Comparison of ENCODE assay signal across 12 cellular contexts in genomic region chr1:89761901-89762300, GRCh38. TPM values are rescaled to one million over a fixed set of nuclear protein-coding genes. Genes with fewer than 3 reads are reported as not detected.
DNase-seq lines count a peak whose midpoint lies in the region; ATAC-seq, FAIRE-seq and TF ChIP-seq lines count a peak whose summit lies in the region.
"Had no signal": no experiment of that assay in that cellular context is flagged by ENCODE, and none has a peak within 500 bp of the region (broad histone marks: within the 10 kb centered on the region; RNA-seq: fewer than 3 reads in every experiment).

No MANE protein-coding gene starts in this region.

- ATAC-seq in heart left ventricle (no peak), Right ventricle myocardium inferior (no peak), HepG2 (peak; percentile 5; the same call in 1 of the 3 replicates)

- peaks cover 57% of the 10 kb centered on the region for H3K4me1 Mint-ChIP-seq in activated CD4-positive, alpha-beta memory T cell treated with anti-CD3 and anti-CD28 coated beads for 36 hours (ENCODE audit: low read depth)
- peaks cover 33% of the 10 kb centered on the region for H3K4me1 Mint-ChIP-seq in type B pancreatic cell (ENCODE audit: unreplicated experiment)

- no peak for TF ChIP-seq POLR2A in heart left ventricle (IDR thresholded peaks at IDR 0.05)
- TF ChIP-seq POLR2A in HepG2 (IDR thresholded peaks at IDR 0.05; ENCODE audit: insufficient read depth in 1 of 2, low read depth in 2 of 2, low read length in 2 of 2): no peak

- H3K79me2 ChIP-seq in HepG2 (ENCODE audit: insufficient read depth, low read length): no peaks in the 10 kb centered on the region
- H3K79me2 ChIP-seq: hepatocyte had no signal

- no peaks in the 10 kb centered on the region for H3K9me3 Mint-ChIP-seq in activated CD4-positive, alpha-beta memory T cell treated with anti-CD3 and anti-CD28 coated beads for 36 hours
- no peaks in the 10 kb centered on the region for H3K9me3 Mint-ChIP-seq in type B pancreatic cell

- TF ChIP-seq CTCF in heart left ventricle (IDR thresholded peaks at IDR 0.05): no peak
- TF ChIP-seq CTCF in HepG2 (CRISPR knock-in tag; IDR thresholded peaks at IDR 0.05): no peak
- TF ChIP-seq CTCF in type B pancreatic cell (conservative IDR thresholded peaks at IDR 0.05): no peak

- DNase-seq in heart left ventricle: no peak
- DNase-seq in Right ventricle myocardium inferior (ENCODE audit: missing footprints): no peak
- DNase-seq in activated CD4-positive, alpha-beta memory T cell treated with anti-CD3 and anti-CD28 coated beads for 36 hours: no peak
- no peak for DNase-seq in HepG2 (ENCODE audit: low spot score)
- DNase-seq in type B pancreatic cell (ENCODE audit: extremely low spot score, unreplicated experiment): no peak
- no peak for DNase-seq in RCC 7860 (ENCODE audit: low spot score)
- no peak for DNase-seq in epidermal melanocyte (ENCODE audit: insufficient read length, low spot score)
- DNase-seq in effector CD8-positive, alpha-beta T cell (lab: John Stamatoyannopoulos, UW): no peak
- DNase-seq: KG1, mammary epithelial cell had no signal

- intact Hi-C loops in heart left ventricle (cut with DNase I) (loop anchor here (2.0 to 10.0 kb wide), 13 partner anchors 35 to 281 kb away; partner anchors contain the start of genes LRRC8C (in 6 of the 10) and LRRC8B (in 1 of the 10)), Right ventricle myocardium inferior (cut with DNase I) (loop anchor here (2.0 to 5.0 kb wide), 3 partner anchors 33 to 163 kb away; no protein-coding TSS in a partner anchor), HepG2 (cut with micrococcal nuclease; ENCODE audit: unreplicated experiment) (loop anchor here (1.0 to 2.0 kb wide), 2 partner anchors 129 to 241 kb away; partner anchors contain the start of gene LRRC8C)
- intact Hi-C loops in activated CD4-positive, alpha-beta memory T cell treated with anti-CD3 and anti-CD28 coated beads for 36 hours (cut with micrococcal nuclease): loop anchor here (2.0 kb wide), 1 partner anchor 17 kb away; no protein-coding TSS in a partner anchor

- H3K27ac ChIP-seq in heart left ventricle (peak overlapping the region in 10 of 12 donors; percentile 30 to 85 (median 68)), HepG2 (ENCODE audit: extremely low read length, insufficient read depth, low read length) (no peak overlapping the region)
- H3K27ac ChIP-seq: epithelial cell of prostate, hepatocyte had no signal

- H4K20me1 ChIP-seq in HepG2 (ENCODE audit: insufficient read depth, low read length): no peaks in the 10 kb centered on the region

- no peak overlapping the region for H3K27ac Mint-ChIP-seq in activated CD4-positive, alpha-beta memory T cell treated with anti-CD3 and anti-CD28 coated beads for 36 hours
- H3K27ac Mint-ChIP-seq in type B pancreatic cell: no peak overlapping the region

- H3K4me3 ChIP-seq in heart left ventricle: peak overlapping the region in 3 of 12 donors; percentile 49 to 60 (median 56)
- H3K4me3 ChIP-seq in HepG2 (replicated peaks in 1 of 3; ENCODE audit: insufficient read depth in 1 of 3, low read depth in 2 of 3, low read length in 3 of 3): no peak overlapping the region
- H3K4me3 ChIP-seq: hepatocyte had no signal

- POLR2A ChIA-PET in activated CD4-positive, alpha-beta memory T cell treated with anti-CD3 and anti-CD28 coated beads for 36 hours (lab: Charles Lee): interaction anchor here (1.1 to 3.0 kb wide), 4 partner anchors 42 to 131 kb away, joined by 3 to 21 read pairs (median 6); partner anchors contain the start of gene LRRC8C
- POLR2A ChIA-PET in HepG2 (lab: Yijun Ruan, JAX): no interaction called here

- in situ Hi-C loops in HepG2 (cut with HindIII; ENCODE audit: extremely low pct_ligation_motif_present, low pct_unique_long_range_greater_than_20kb): loop anchor here (5.0 kb wide), 2 partner anchors 125 to 280 kb away; no protein-coding TSS in a partner anchor

- BruUV-seq in HepG2 (replicated peaks; lab: Mats Ljungman, UMichigan): no TSS peak

- no peaks in the 10 kb centered on the region for H3K27me3 ChIP-seq in heart left ventricle
- H3K27me3 ChIP-seq in HepG2 (ENCODE audit: control insufficient read depth in 1 of 2, insufficient read depth in 2 of 2, low read length in 2 of 2): peaks cover 8 to 38% of the 10 kb centered on the region in 2 experiments
- H3K27me3 ChIP-seq: hepatocyte had no signal

- no peak for FAIRE-seq in HepG2 (lab: Jason Lieb, UNC)
- FAIRE-seq in RCC 7860 (lab: Jason Lieb, UNC): no peak

- CTCF ChIA-PET in activated CD4-positive, alpha-beta memory T cell treated with anti-CD3 and anti-CD28 coated beads for 36 hours (lab: Charles Lee): interaction anchor here (0.8 to 5.0 kb wide), 32 partner anchors 20 to 278 kb away, joined by 3 to 154 read pairs (median 14); partner anchors contain the start of gene LRRC8C
- CTCF ChIA-PET in HepG2 (lab: Yijun Ruan, JAX; ENCODE audit: low intra/inter-chr PET ratio, low total read pairs): interaction anchor here (2.3 kb wide), 1 partner anchor 279 kb away, joined by 23 read pairs; no protein-coding TSS in a partner anchor

- H3K4me3 Mint-ChIP-seq in activated CD4-positive, alpha-beta memory T cell treated with anti-CD3 and anti-CD28 coated beads for 36 hours: peak overlapping the region; percentile 10
- H3K4me3 Mint-ChIP-seq in type B pancreatic cell: peak overlapping the region; percentile 46

- H3K4me2 ChIP-seq in HepG2 (ENCODE audit: low read depth, low read length): peak overlapping the region; percentile 88; the same call in 1 of the 2 replicates

- H2AFZ ChIP-seq in HepG2 (ENCODE audit: low read length): no peak overlapping the region

- no peak for TF ChIP-seq RAD21 in HepG2 (CRISPR knock-in tag; IDR thresholded peaks at IDR 0.05)

- H3K36me3 Mint-ChIP-seq in activated CD4-positive, alpha-beta memory T cell treated with anti-CD3 and anti-CD28 coated beads for 36 hours: no peaks in the 10 kb centered on the region
- no peaks in the 10 kb centered on the region for H3K36me3 Mint-ChIP-seq in type B pancreatic cell

- H3K9ac ChIP-seq in HepG2 (ENCODE audit: insufficient read depth, low read depth, low read length): no peak overlapping the region

- no peaks in the 10 kb centered on the region for H3K27me3 Mint-ChIP-seq in activated CD4-positive, alpha-beta memory T cell treated with anti-CD3 and anti-CD28 coated beads for 36 hours
- peaks cover 43% of the 10 kb centered on the region for H3K27me3 Mint-ChIP-seq in type B pancreatic cell

- no peaks in the 10 kb centered on the region for H3K36me3 ChIP-seq in heart left ventricle
- H3K36me3 ChIP-seq in HepG2 (replicated peaks in 1 of 2; ENCODE audit: control insufficient read depth in 1 of 2, insufficient read depth in 2 of 2, low read length in 2 of 2): no peaks in the 10 kb centered on the region

- H3K9me3 ChIP-seq in heart left ventricle (no peaks in the 10 kb centered on the region), HepG2 (ENCODE audit: low read length) (no peaks in the 10 kb centered on the region)

- TF ChIP-seq EP300 in HepG2 (IDR thresholded peaks at IDR 0.05; ENCODE audit: low read depth in 2 of 2, low read length in 2 of 2): no peak
- TF ChIP-seq EP300 in HepG2 (CRISPR knock-in tag; IDR thresholded peaks at IDR 0.05; ENCODE audit: borderline replicate concordance): no peak

- H3K4me1 ChIP-seq in heart left ventricle: peaks cover 0 to 67% (median 43%) of the 10 kb centered on the region in 12 donors
- peaks cover 31% of the 10 kb centered on the region for H3K4me1 ChIP-seq in HepG2 (ENCODE audit: insufficient read depth, low read length)

- WGBS in heart left ventricle, 4 donors: 78 to 85% (median 80%) methylated on average over 3 of the region's 3 CpGs
- 46% methylated on average over 3 of the region's 3 CpGs for WGBS in HepG2 (ENCODE audit: low lambda C conversion rate)

TF ChIP-seq in HepG2, 621 proteins besides CTCF, POLR2A, EP300 and RAD21 (continues in another document):
- TF ChIP-seq E2F1 (CRISPR knock-in tag; IDR thresholded peaks at IDR 0.05): no peak
- TF ChIP-seq ZNF577 (CRISPR knock-in tag; IDR thresholded peaks at IDR 0.05; ENCODE audit: borderline replicate concordance, low read depth): no peak

RNA-seq across cellular contexts. Expression of gene LRRC8D, which starts 58.9 kb away (rescaled TPM):
- 10 to 100 TPM in 3 of 9 donors, 1 to 10 TPM in 6; 5.7 to 13.0 (median 8.0) TPM for total RNA-seq in heart left ventricle
- 10 to 100 TPM in 1 of 2 donors, 1 to 10 TPM in 1; 2.1 to 16.5 TPM for polyA plus RNA-seq in heart left ventricle
- 6.2 TPM for total RNA-seq in Right ventricle myocardium inferior
- total RNA-seq in activated CD4-positive, alpha-beta memory T cell treated with anti-CD3 and anti-CD28 coated beads for 36 hours: 10 to 100 TPM; 17.7 to 19.4 TPM
- total RNA-seq in HepG2 (2016; rRNA removed; fragmentation: Illumina TruSeq; extraction: Trizol): 44.6 and 45.5 TPM in 2 replicates
- 8.5 and 9.3 TPM in 2 replicates for total RNA-seq in HepG2 (2016; cell fraction: cytosol; rRNA removed; fragmentation: Illumina TruSeq; extraction: Trizol; ENCODE audit: low read depth)
- total RNA-seq in HepG2 (2016; cell fraction: insoluble cytoplasmic fraction; rRNA removed; fragmentation: Illumina TruSeq; extraction: Trizol): 43.8 and 46.2 TPM in 2 replicates
- 33.3 and 37.9 TPM in 2 replicates for total RNA-seq in HepG2 (2016; cell fraction: membrane; rRNA removed; fragmentation: Illumina TruSeq; extraction: Trizol)
- total RNA-seq in HepG2 (2016; cell fraction: nucleus; rRNA removed; fragmentation: Illumina TruSeq; extraction: Trizol): 43.7 and 45.6 TPM in 2 replicates
- 29.9 and 30.0 TPM in 2 replicates for polyA plus RNA-seq in HepG2 (2011; rRNA removed)
- 27.1 and 30.0 TPM in 2 replicates for polyA plus RNA-seq in HepG2 (2011; cell fraction: cytosol; rRNA removed)
- 29.5 and 30.7 TPM in 2 replicates for polyA plus RNA-seq in HepG2 (2011; cell fraction: nucleus; rRNA removed)
- polyA plus RNA-seq in HepG2 (2012): 26.8 and 28.6 TPM in 2 replicates
- 5.8 and 5.9 TPM in 2 replicates for polyA plus RNA-seq in HepG2 (2016; cell fraction: cytosol; fragmentation: Illumina TruSeq; extraction: Trizol; ENCODE audit: low read depth)
- polyA plus RNA-seq in HepG2 (2016; cell fraction: insoluble cytoplasmic fraction; fragmentation: Illumina TruSeq; extraction: Trizol; ENCODE audit: low read depth): 47.0 and 48.7 TPM in 2 replicates
- 20.5 and 21.4 TPM in 2 replicates for polyA plus RNA-seq in HepG2 (2016; cell fraction: membrane; fragmentation: Illumina TruSeq; extraction: Trizol; ENCODE audit: low read depth)
- polyA plus RNA-seq in HepG2 (2016; cell fraction: nucleus; fragmentation: Illumina TruSeq; extraction: Trizol; ENCODE audit: insufficient read depth, low read depth): 53.9 and 57.1 TPM in 2 replicates
- polyA minus RNA-seq in HepG2 (2011; rRNA and poly(A)+ RNA removed; ENCODE audit: low replicate concordance): 65.8 and 107 TPM in 2 replicates
- polyA minus RNA-seq in HepG2 (2011; cell fraction: cytosol; rRNA and poly(A)+ RNA removed): 26.6 and 33.6 TPM in 2 replicates
- 44.2 and 52.0 TPM in 2 replicates for polyA minus RNA-seq in HepG2 (2011; cell fraction: nucleus; rRNA and poly(A)+ RNA removed)
- total RNA-seq in type B pancreatic cell (ENCODE audit: low replicate concordance): 31.1 and 31.9 TPM in 2 replicates
